In the genomic region with DNA sequence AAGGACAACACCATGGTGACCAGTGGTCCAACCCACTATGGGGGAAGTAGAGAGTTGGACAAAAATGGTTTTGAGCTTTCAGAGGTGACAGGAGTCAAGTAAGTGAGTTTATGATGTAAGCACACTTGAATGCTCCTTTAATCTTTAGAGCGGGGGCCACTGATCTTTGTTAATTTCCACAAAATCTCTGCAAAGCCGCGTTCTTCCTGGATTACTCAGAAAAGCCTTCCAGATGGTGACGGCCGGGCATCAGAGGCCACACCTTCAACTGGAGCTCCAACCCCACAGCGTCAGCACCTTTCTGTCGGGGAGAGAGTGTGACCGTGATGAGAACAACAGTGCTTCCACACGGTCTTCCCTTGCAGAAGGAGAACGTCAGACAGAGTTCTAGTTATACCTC, we compare ENCODE assay signal across 26 cellular contexts. TPM values are rescaled to one million over a fixed set of nuclear protein-coding genes. Genes with fewer than 3 reads are reported as not detected.
DNase-seq lines count a peak whose midpoint lies in the region; ATAC-seq, FAIRE-seq and TF ChIP-seq lines count a peak whose summit lies in the region.
"Had no signal": no experiment of that assay in that cellular context is flagged by ENCODE, and none has a peak within 500 bp of the region (broad histone marks: within the 10 kb centered on the region; RNA-seq: fewer than 3 reads in every experiment).

No MANE protein-coding gene starts in this region.

- intact Hi-C loops in K562 (cut with micrococcal nuclease) (no loop called here), heart left ventricle (cut with DNase I) (no loop called here)

- WGBS in A549 (ENCODE audit: missing lambda C conversion rate) = 86% methylated on average over 10 of the region's 10 CpGs
- 26% methylated on average over 10 of the region's 10 CpGs for WGBS in K562 (ENCODE audit: insufficient coverage, low coverage, missing lambda C conversion rate)
- 88 to 92% (median 90%) methylated on average over 10 of the region's 10 CpGs for WGBS in heart left ventricle, 4 donors

- peak overlapping the region in 1 of 2 experiments; percentile 59; a peak in 1 of 4 replicates for H3K9ac ChIP-seq in K562 (ENCODE audit: insufficient read depth in 1 of 2, low read depth in 2 of 2, low read length in 2 of 2)
- H3K9ac ChIP-seq: neural progenitor cell, SK-N-SH had no signal

- TF ChIP-seq EP300 in A549 (IDR thresholded peaks at IDR 0.05) = no peak
- TF ChIP-seq EP300 in K562 (IDR thresholded peaks at IDR 0.05; ENCODE audit: low read length) = no peak

- BruUV-seq in K562 (replicated peaks; lab: Mats Ljungman, UMichigan) = no TSS peak

- in situ Hi-C loops in K562 (cut with MboI) = no loop called here

- no peak for TF ChIP-seq CTCF in A549 (IDR thresholded peaks at IDR 0.05)
- no peak for TF ChIP-seq CTCF in K562 (IDR thresholded peaks at IDR 0.05 in 2 of 3, conservative IDR thresholded peaks at IDR 0.05 in 1 of 3; ENCODE audit: insufficient read depth in 2 of 3, low read depth in 1 of 3, low read length in 3 of 3)
- TF ChIP-seq CTCF in heart left ventricle (IDR thresholded peaks at IDR 0.05) = no peak

- no peak for TF ChIP-seq RAD21 in A549 (conservative IDR thresholded peaks at IDR 0.05 in 1 of 2, IDR thresholded peaks at IDR 0.05 in 1 of 2)
- no peak for TF ChIP-seq RAD21 in K562 (CRISPR knock-in tag; conservative IDR thresholded peaks at IDR 0.05 in 1 of 2, IDR thresholded peaks at IDR 0.05 in 1 of 2)

- no peaks in the 10 kb centered on the region for H4K20me1 ChIP-seq in K562 (replicated peaks; ENCODE audit: control insufficient read depth, insufficient read depth, low read length)

- H3K9me3 ChIP-seq in A549 (no peaks in the 10 kb centered on the region), K562 (replicated peaks; ENCODE audit: control insufficient read depth, insufficient read depth, low read depth, low read length) (no peaks in the 10 kb centered on the region), heart left ventricle (no peaks in the 10 kb centered on the region)
- H3K9me3 ChIP-seq: heart right ventricle, left lung, psoas muscle, SK-N-SH, tibial nerve had no signal

- DNase-seq in A549 (ENCODE audit: low read depth in 1 of 2, low spot score in 1 of 2) (no peak), HS-27A (ENCODE audit: low read depth) (peak; percentile 75), K562 (ENCODE audit: extremely low read depth in 1 of 4, low spot score in 3 of 4) (no peak), iris pigment epithelial cell (ENCODE audit: low read depth) (peak; percentile 97), heart left ventricle (no peak), substantia nigra (lab: John Stamatoyannopoulos, UW) (no peak), HT-29 (ENCODE audit: low spot score) (no peak)
- DNase-seq: activated naive CD4-positive, alpha-beta T cell treated with anti-CD3 and anti-CD28 coated beads, Interleukin-2, amount 10 ng/mL, durations not matched to agents 7 days and 5 days; activated T-cell treated with anti-CD3 and anti-CD28 coated beads, Interleukin-2, amount 50 U/mL, for 4 hours; effector CD8-positive, alpha-beta T cell; GOT3; heart right ventricle; left lung; NCI-H1105 treated with DMSO at 0.1 percent for 48 hours; NCI-H2081; psoas muscle; RPMI8226; SK-N-SH; stimulated activated CD4-positive, alpha-beta T cell treated with anti-CD3 and anti-CD28 coated beads, Interleukin-2, amount 100 ng/mL, for 48 hours; stimulated activated naive CD8-positive, alpha-beta T cell treated with anti-CD3 and anti-CD28 coated beads, Interleukin-15, Interleukin-2, amounts not matched to agents 100 U/mL and 50 U/mL, for 24 hours; T-helper 9 cell had no signal

- no peak overlapping the region for H3K4me3 ChIP-seq in A549
- no peak overlapping the region for H3K4me3 ChIP-seq in K562
- H3K4me3 ChIP-seq in heart left ventricle = no peak overlapping the region
- H3K4me3 ChIP-seq: heart right ventricle, left lung, neural progenitor cell, psoas muscle, skin epidermis, tibial nerve had no signal

- no peaks in the 10 kb centered on the region for H3K36me3 ChIP-seq in K562 (ENCODE audit: control insufficient read depth, insufficient read depth, low read length)
- no peaks in the 10 kb centered on the region for H3K36me3 ChIP-seq in heart left ventricle
- H3K36me3 ChIP-seq: heart right ventricle, left lung, neural progenitor cell, tibial nerve had no signal

- peak overlapping the region; percentile 61 for H2AFZ ChIP-seq in K562 (ENCODE audit: low read depth, low read length)
- H2AFZ ChIP-seq: neural progenitor cell had no signal

- no peaks in the 10 kb centered on the region for H3K9me1 ChIP-seq in K562 (ENCODE audit: control insufficient read depth, insufficient read depth, low read length)

- TF ChIP-seq POLR2A in A549 (IDR thresholded peaks at IDR 0.05; ENCODE audit: low read length) (no peak), K562 (conservative IDR thresholded peaks at IDR 0.05) (no peak), heart left ventricle (IDR thresholded peaks at IDR 0.05) (no peak)

- H3K4me1 ChIP-seq in A549 = peaks cover 13% of the 10 kb centered on the region
- H3K4me1 ChIP-seq in K562 (replicated peaks in 1 of 2; ENCODE audit: control insufficient read depth in 2 of 2, insufficient read depth in 2 of 2, low read length in 2 of 2) = peaks cover 2 to 7% of the 10 kb centered on the region in 2 experiments; a peak in 4 of 5 replicates
- peaks cover 0 to 1% (median 0%) of the 10 kb centered on the region in 12 donors for H3K4me1 ChIP-seq in heart left ventricle
- H3K4me1 ChIP-seq: left lung, neural progenitor cell had no signal

- H3K27ac ChIP-seq in A549 (peak overlapping the region; percentile 1 to 46; a peak in 3 of 6 replicates), K562 (ENCODE audit: extremely low read depth, low read depth, low read length) (no peak overlapping the region), heart left ventricle (no peak overlapping the region), substantia nigra (ENCODE audit: low read depth, low read length, poor library complexity, severe bottlenecking) (no peak overlapping the region)
- H3K27ac ChIP-seq: 22Rv1, heart right ventricle, left lung, neural progenitor cell, psoas muscle, skin epidermis, tibial nerve had no signal

- H3K79me2 ChIP-seq in K562 (ENCODE audit: control insufficient read depth, insufficient read depth, low read length) = no peaks in the 10 kb centered on the region

- FAIRE-seq in A549 (lab: Jason Lieb, UNC) (no peak), K562 (lab: Jason Lieb, UNC) (no peak)

- ATAC-seq in A549 = no peak
- ATAC-seq in K562 = 0 out of 3 replicates have a peak, but pooled peaks have one; percentile 29
- no peak for ATAC-seq in heart left ventricle
- no peak for ATAC-seq in HG02759 (IDR thresholded peaks at IDR 0.05; ENCODE audit: unreplicated experiment)
- ATAC-seq: activated T-cell treated with anti-CD3 and anti-CD28 coated beads, Interleukin-2, amount 50 U/mL, for 4 hours; heart right ventricle; left lung; psoas muscle; stimulated activated naive CD8-positive, alpha-beta T cell treated with anti-CD3 and anti-CD28 coated beads, Interleukin-15, Interleukin-2, amounts not matched to agents 100 U/mL and 50 U/mL, for 24 hours had no signal

- H3K4me2 ChIP-seq in A549 (no peak overlapping the region), K562 (ENCODE audit: insufficient read depth, low read length) (no peak overlapping the region)
- H3K4me2 ChIP-seq: neural progenitor cell, SK-N-SH had no signal

- H3K27me3 ChIP-seq in K562 (ENCODE audit: control insufficient read depth in 2 of 2, insufficient read depth in 2 of 2, low read length in 2 of 2) (no peaks in the 10 kb centered on the region), heart left ventricle (no peaks in the 10 kb centered on the region)
- H3K27me3 ChIP-seq: heart right ventricle, left lung, neural progenitor cell, tibial nerve had no signal

- CTCF ChIA-PET in A549 (lab: Yijun Ruan, JAX) = interaction anchor here (1.0 kb wide), 1 partner anchor 180 kb away, joined by 3 read pairs; no protein-coding TSS in a partner anchor
- CTCF ChIA-PET in K562 (lab: Yijun Ruan, JAX; ENCODE audit: low intra/inter-chr PET ratio) = no interaction called here

- POLR2A ChIA-PET in A549 (lab: Yijun Ruan, JAX) (no interaction called here), K562 (lab: Yijun Ruan, JAX) (interaction anchor here (0.6 to 1.1 kb wide), 2 partner anchors 9 to 13 kb away, joined by 3 read pairs; no protein-coding TSS in a partner anchor)

TF ChIP-seq in A549, 52 proteins besides CTCF, POLR2A, EP300 and RAD21 (continues in another document):
- no peak for TF ChIP-seq RFX5 (IDR thresholded peaks at IDR 0.05)
- no peak for TF ChIP-seq CBX8 (IDR thresholded peaks at IDR 0.05)
- no peak for TF ChIP-seq FOSL2 (IDR thresholded peaks at IDR 0.05)
- no peak for TF ChIP-seq FOSL2 (CRISPR knock-in tag; IDR thresholded peaks at IDR 0.05)

TF ChIP-seq in K562, 482 proteins besides CTCF, POLR2A, EP300 and RAD21 (continues in another document):
- no peak for TF ChIP-seq NCOR1 (IDR thresholded peaks at IDR 0.05)
- TF ChIP-seq TBL1XR1 (IDR thresholded peaks at IDR 0.05; ENCODE audit: low read length in 2 of 2) = no peak
- TF ChIP-seq ZNF561 (CRISPR knock-in tag; conservative IDR thresholded peaks at IDR 0.05) = no peak

RNA-seq across cellular contexts. Expression of a gene that starts 35.2 kb away (rescaled TPM):
- polyA plus RNA-seq in A549 (2011; rRNA removed) = 71.5 and 86.8 TPM in 2 replicates
- polyA plus RNA-seq in A549 (2012; cell fraction: cytosol; rRNA removed) = 67.2 and 78.1 TPM in 2 replicates
- 193 and 204 TPM in 2 replicates for polyA plus RNA-seq in A549 (2012; cell fraction: nucleus; rRNA removed)
- polyA plus RNA-seq in A549 (2017; fragmentation: RNase III; extraction: RNeasy Plus Mini Kit Qiagen cat#74134 plus additional on column Dnase treatment) = 30.5 to 31.9 TPM (median 30.6 TPM) in 3 replicates
- polyA minus RNA-seq in A549 (2011; rRNA and poly(A)+ RNA removed) = 384 and 462 TPM in 2 replicates
- 54.5 and 86.4 TPM in 2 replicates for total RNA-seq in K562 (2011; cell fraction: chromatin; rRNA removed; ENCODE audit: low replicate concordance)
- 136 and 139 TPM in 2 replicates for total RNA-seq in K562 (2011; cell fraction: nucleolus; rRNA removed)
- total RNA-seq in K562 (2011; cell fraction: nucleoplasm; rRNA removed) = 92.4 and 113 TPM in 2 replicates
- total RNA-seq in K562 (2014; rRNA removed) = 6.9 and 10.3 TPM in 2 replicates
- 7.4 and 8.0 TPM in 2 replicates for total RNA-seq in K562 (2014; rRNA removed; fragmentation: Illumina TruSeq; extraction: Trizol)
- 4.5 TPM in 2 replicates for total RNA-seq in K562 (2015; rRNA removed; fragmentation: Illumina TruSeq; extraction: Trizol)
- total RNA-seq in K562 (2021) = 23.9 and 25.2 TPM in 2 replicates
- polyA plus RNA-seq in K562 (2011; rRNA removed) = 11.7 and 19.1 TPM in 2 replicates
- 6.6 and 12.0 TPM in 2 replicates for polyA plus RNA-seq in K562 (2011; cell fraction: cytosol; rRNA removed)
- polyA plus RNA-seq in K562 (2011; cell fraction: nucleus; rRNA removed) = 52.6 and 53.4 TPM in 2 replicates
- 14.7 and 29.2 TPM in 2 replicates for polyA plus RNA-seq in K562 (2012)
- 11.1 and 12.6 TPM in 2 replicates for polyA plus RNA-seq in K562 (2014; fragmentation: Illumina TruSeq; extraction: Trizol)
- 1 to 10 TPM; 3.2 to 3.7 TPM for polyA plus RNA-seq in K562 (2014; fragmentation: Nextera tagmentation; extraction: Ambion mirVana)
- polyA plus RNA-seq in K562 (2014; rRNA removed) = 8.6 and 10.2 TPM in 2 replicates
- 33.0 and 43.0 TPM in 2 replicates for polyA minus RNA-seq in K562 (2011; rRNA and poly(A)+ RNA removed)
- 10.3 and 16.2 TPM in 2 replicates for polyA minus RNA-seq in K562 (2011; cell fraction: cytosol; rRNA and poly(A)+ RNA removed)
- polyA minus RNA-seq in K562 (2011; cell fraction: nucleus; rRNA and poly(A)+ RNA removed) = 87.2 and 133 TPM in 2 replicates
- 100 to 1,000 TPM in 1 of 9 donors, 10 to 100 TPM in 8; 22.6 to 106 (median 52.2) TPM for total RNA-seq in heart left ventricle
- 10 to 100 TPM; 15.2 to 66.2 TPM for polyA plus RNA-seq in heart left ventricle
- total RNA-seq in HT-29 (2014; rRNA removed; shearing (Covaris generic)) = 155 and 182 TPM in 2 replicates

Comparison
In these comparisons a context has a peak if more than half of its experiments do, and no peak if none do; other contexts are left out.
1. DNase-seq: peak in HS-27A (single experiment) and iris pigment epithelial cell (single experiment); none in A549 (0 of 2), K562 (0 of 4), heart left ventricle (0 of 5), substantia nigra (0 of 49) and HT-29 (single experiment).
2. H3K27ac ChIP-seq: peak in A549 (2 of 2); none in K562 (single experiment), heart left ventricle (0 of 12) and substantia nigra (single experiment).